ENCODE assay signal across 1 cellular context in genomic region chr7:33720870-33721269, GRCh38.
A peak's percentile ranks its signal among the peaks of the same experiment; 100 is the strongest.
TF ChIP-seq lines count a peak whose summit lies in the region.

No MANE protein-coding gene starts in this region.

TF ChIP-seq in HEK293, 187 proteins besides CTCF, POLR2A, EP300 and RAD21 (continued from another document):
- no peak for TF ChIP-seq ZNF645 (tag by site-specific recombination; IDR thresholded peaks at IDR 0.05)
- TF ChIP-seq ZNF37A (tag by site-specific recombination; IDR thresholded peaks at IDR 0.05): no peak
- TF ChIP-seq ZNF426 (tag by site-specific recombination; IDR thresholded peaks at IDR 0.05): no peak
- no peak for TF ChIP-seq ZNF837 (tag by site-specific recombination; IDR thresholded peaks at IDR 0.05)
- no peak for TF ChIP-seq ZNF514 (tag by site-specific recombination; IDR thresholded peaks at IDR 0.05)
- TF ChIP-seq ZNF292 (tag by site-specific recombination; IDR thresholded peaks at IDR 0.05; ENCODE audit: borderline replicate concordance, low read depth): no peak
- no peak for TF ChIP-seq ZSCAN30 (tag by site-specific recombination; IDR thresholded peaks at IDR 0.05)
- no peak for TF ChIP-seq MYNN (tag by site-specific recombination; IDR thresholded peaks at IDR 0.05; ENCODE audit: borderline replicate concordance)
- TF ChIP-seq SP7 (tag by site-specific recombination; IDR thresholded peaks at IDR 0.05): no peak
- TF ChIP-seq ZEB2 (tag by site-specific recombination; IDR thresholded peaks at IDR 0.05): no peak
- no peak for TF ChIP-seq OVOL3 (tag by site-specific recombination; IDR thresholded peaks at IDR 0.05)
- 0 out of 2 replicates have a peak, but pooled peaks have one; percentile 21 for TF ChIP-seq ZBTB8A (tag by site-specific recombination; IDR thresholded peaks at IDR 0.05)
- no peak for TF ChIP-seq ZSCAN18 (tag by site-specific recombination; IDR thresholded peaks at IDR 0.05)
- no peak for TF ChIP-seq ZNF155 (tag by site-specific recombination; IDR thresholded peaks at IDR 0.05)
- TF ChIP-seq ZNF629 (tag by site-specific recombination; IDR thresholded peaks at IDR 0.05): no peak
- no peak for TF ChIP-seq ZNF112 (tag by site-specific recombination; IDR thresholded peaks at IDR 0.05)
- TF ChIP-seq ZNF2 (tag by site-specific recombination; IDR thresholded peaks at IDR 0.05): no peak
- no peak for TF ChIP-seq ZNF174 (tag by site-specific recombination; IDR thresholded peaks at IDR 0.05)
- no peak for TF ChIP-seq MZF1 (tag by site-specific recombination; IDR thresholded peaks at IDR 0.05; ENCODE audit: borderline replicate concordance)
- no peak for TF ChIP-seq GLI4 (tag by site-specific recombination; IDR thresholded peaks at IDR 0.05)
- peak; percentile 74 for TF ChIP-seq ATF2 (tag by site-specific recombination; IDR thresholded peaks at IDR 0.05; ENCODE audit: low read depth)
- no peak for TF ChIP-seq ZNF341 (tag by site-specific recombination; IDR thresholded peaks at IDR 0.05; ENCODE audit: low read depth)
- TF ChIP-seq HIC1 (tag by site-specific recombination; IDR thresholded peaks at IDR 0.05): no peak
- TF ChIP-seq ZNF175 (tag by site-specific recombination; IDR thresholded peaks at IDR 0.05): no peak
- TF ChIP-seq ZNF362 (tag by site-specific recombination; IDR thresholded peaks at IDR 0.05): no peak
- no peak for TF ChIP-seq ZFP3 (tag by site-specific recombination; IDR thresholded peaks at IDR 0.05; ENCODE audit: low read depth)
- TF ChIP-seq ZNF391 (tag by site-specific recombination; IDR thresholded peaks at IDR 0.05; ENCODE audit: borderline replicate concordance, low read depth): no peak
- TF ChIP-seq PRDM10 (tag by site-specific recombination; IDR thresholded peaks at IDR 0.05): peak; percentile 48
- TF ChIP-seq ZNF692 (tag by site-specific recombination; IDR thresholded peaks at IDR 0.05): no peak
- no peak for TF ChIP-seq ZBTB17 (tag by site-specific recombination; IDR thresholded peaks at IDR 0.05)
- no peak for TF ChIP-seq INSM2 (tag by site-specific recombination; IDR thresholded peaks at IDR 0.05)
- TF ChIP-seq KLF8 (tag by site-specific recombination; IDR thresholded peaks at IDR 0.05): no peak
- no peak for TF ChIP-seq WT1 (tag by site-specific recombination; IDR thresholded peaks at IDR 0.05)
- peak; percentile 91 for TF ChIP-seq ZBTB6 (tag by site-specific recombination; IDR thresholded peaks at IDR 0.05)
- TF ChIP-seq ZNF529 (tag by site-specific recombination; IDR thresholded peaks at IDR 0.05; ENCODE audit: insufficient replicate concordance): no peak
- no peak for TF ChIP-seq ZNF146 (tag by site-specific recombination; IDR thresholded peaks at IDR 0.05)
- TF ChIP-seq FEZF1 (tag by site-specific recombination; IDR thresholded peaks at IDR 0.05): peak; percentile 7; the same call in 1 of the 2 replicates
